In the genomic region with DNA sequence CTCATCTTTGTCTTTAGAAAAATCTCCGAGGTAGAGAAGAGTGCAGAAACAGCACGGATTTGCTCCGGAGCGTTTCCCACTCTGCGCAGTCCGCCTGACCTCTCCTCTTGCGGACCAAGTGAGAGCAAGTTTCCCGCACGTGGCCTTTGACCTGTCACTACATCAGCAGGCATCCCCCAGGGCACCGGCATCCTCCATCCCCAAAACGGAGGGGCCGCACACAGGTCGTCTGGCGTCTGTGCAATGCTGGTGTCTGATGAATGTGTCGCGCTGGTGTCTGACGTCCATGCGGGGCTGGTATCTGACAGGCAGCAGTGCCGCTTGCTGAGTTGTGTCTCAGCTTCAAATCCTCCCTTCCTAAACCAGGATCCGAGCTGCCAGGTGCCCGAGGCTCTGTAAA, we compare ENCODE assay signal across 21 cellular contexts. TPM values are rescaled to one million over a fixed set of nuclear protein-coding genes. Genes with fewer than 3 reads are reported as not detected.
"Had no signal": no experiment of that assay in that cellular context is flagged by ENCODE, and none has a peak within 500 bp of the region (broad histone marks: within the 10 kb centered on the region; RNA-seq: fewer than 3 reads in every experiment).

No MANE protein-coding gene starts in this region.

- H3K9me3 Mint-ChIP-seq: activated CD4-positive, alpha-beta memory T cell treated with anti-CD3 and anti-CD28 coated beads, Interleukin-2, amount 10 ng/mL, durations not matched to agents 7 days and 5 days; activated CD4-positive, alpha-beta T cell treated with anti-CD3 and anti-CD28 coated beads, Interleukin-2, amount 10 ng/mL, durations not matched to agents 7 days and 5 days; activated naive CD4-positive, alpha-beta T cell treated with anti-CD3 and anti-CD28 coated beads, Interleukin-2, amount 10 ng/mL, durations not matched to agents 7 days and 5 days; activated naive CD8-positive, alpha-beta T cell treated with anti-CD3 and anti-CD28 coated beads for 36 hours; activated T-cell treated with anti-CD3 and anti-CD28 coated beads, Interleukin-2, amount 50 U/mL, for 72 hours; activated T-helper 2 cell treated with anti-CD3 and anti-CD28 coated beads, Interferon-gamma antibody, Interleukin-2, Interleukin-4, amounts not matched to agents 10 μg/mL and 5 μg/mL and 100 μg/mL, durations not matched to agents 14 hours and 24 hours and 36 hours; T-helper 1 cell treated with Interleukin-12 subunit alpha and Interleukin-12 subunit beta and Interleukin-4 antibody, amounts not matched to agents 30 μg/mL and 1 μg/mL, for 36 hours had no signal

- H3K4me1 Mint-ChIP-seq: activated CD4-positive, alpha-beta memory T cell treated with anti-CD3 and anti-CD28 coated beads, Interleukin-2, amount 10 ng/mL, durations not matched to agents 7 days and 5 days; activated CD4-positive, alpha-beta T cell treated with anti-CD3 and anti-CD28 coated beads, Interleukin-2, amount 10 ng/mL, durations not matched to agents 7 days and 5 days; activated naive CD4-positive, alpha-beta T cell treated with anti-CD3 and anti-CD28 coated beads, Interleukin-2, amount 10 ng/mL, durations not matched to agents 7 days and 5 days; activated naive CD8-positive, alpha-beta T cell treated with anti-CD3 and anti-CD28 coated beads for 36 hours had no signal

- H3K27me3 Mint-ChIP-seq: activated CD4-positive, alpha-beta T cell treated with anti-CD3 and anti-CD28 coated beads, Interleukin-2, amount 10 ng/mL, durations not matched to agents 7 days and 5 days had no signal

- DNase-seq: activated CD4-positive, alpha-beta memory T cell treated with anti-CD3 and anti-CD28 coated beads, Interleukin-2, amount 10 ng/mL, durations not matched to agents 7 days and 5 days; activated CD4-positive, alpha-beta T cell treated with anti-CD3 and anti-CD28 coated beads for 1 hour; activated CD4-positive, alpha-beta T cell treated with anti-CD3 and anti-CD28 coated beads, Interleukin-2, amount 10 ng/mL, durations not matched to agents 7 days and 5 days; activated CD8-positive, alpha-beta memory T cell treated with anti-CD3 and anti-CD28 coated beads, Interleukin-2, amount 50 U/mL, for 4 hours; activated gamma-delta T cell treated with Interleukin-2 at 50 U/mL for 16 hours; activated naive CD4-positive, alpha-beta T cell treated with anti-CD3 and anti-CD28 coated beads, Interleukin-2, amount 10 ng/mL, durations not matched to agents 7 days and 5 days; activated naive CD8-positive, alpha-beta T cell treated with anti-CD3 and anti-CD28 coated beads for 36 hours; activated T-cell treated with anti-CD3 and anti-CD28 coated beads, Interleukin-2, amount 50 U/mL, for 72 hours; cerebellar nuclear complex; Karpas-422; NCI-H1105 treated with DMSO at 0.1 percent for 48 hours; NCI-H1436 treated with DMSO at 0.1 percent for 48 hours; NCI-H2227 treated with DMSO at 0.1 percent for 48 hours; NCI-H748 treated with DMSO at 0.1 percent for 48 hours; PC-3; SHP77 treated with DMSO at 0.1 percent for 48 hours had no signal

- H3K4me3 Mint-ChIP-seq: activated CD4-positive, alpha-beta memory T cell treated with anti-CD3 and anti-CD28 coated beads, Interleukin-2, amount 10 ng/mL, durations not matched to agents 7 days and 5 days; activated CD4-positive, alpha-beta T cell treated with anti-CD3 and anti-CD28 coated beads, Interleukin-2, amount 10 ng/mL, durations not matched to agents 7 days and 5 days; activated naive CD4-positive, alpha-beta T cell treated with anti-CD3 and anti-CD28 coated beads, Interleukin-2, amount 10 ng/mL, durations not matched to agents 7 days and 5 days; activated naive CD8-positive, alpha-beta T cell treated with anti-CD3 and anti-CD28 coated beads for 36 hours; activated T-cell treated with anti-CD3 and anti-CD28 coated beads, Interleukin-2, amount 50 U/mL, for 72 hours; T-helper 1 cell treated with Interleukin-12 subunit alpha and Interleukin-12 subunit beta and Interleukin-4 antibody, amounts not matched to agents 30 μg/mL and 1 μg/mL, for 36 hours had no signal

- H3K27ac Mint-ChIP-seq: activated CD4-positive, alpha-beta memory T cell treated with anti-CD3 and anti-CD28 coated beads, Interleukin-2, amount 10 ng/mL, durations not matched to agents 7 days and 5 days; activated CD4-positive, alpha-beta T cell treated with anti-CD3 and anti-CD28 coated beads, Interleukin-2, amount 10 ng/mL, durations not matched to agents 7 days and 5 days; activated naive CD4-positive, alpha-beta T cell treated with anti-CD3 and anti-CD28 coated beads, Interleukin-2, amount 10 ng/mL, durations not matched to agents 7 days and 5 days; activated naive CD8-positive, alpha-beta T cell treated with anti-CD3 and anti-CD28 coated beads for 36 hours; activated T-cell treated with anti-CD3 and anti-CD28 coated beads, Interleukin-2, amount 50 U/mL, for 72 hours; activated T-helper 2 cell treated with anti-CD3 and anti-CD28 coated beads, Interferon-gamma antibody, Interleukin-2, Interleukin-4, amounts not matched to agents 10 μg/mL and 5 μg/mL and 100 μg/mL, durations not matched to agents 14 hours and 24 hours and 36 hours; T-helper 1 cell treated with Interleukin-12 subunit alpha and Interleukin-12 subunit beta and Interleukin-4 antibody, amounts not matched to agents 30 μg/mL and 1 μg/mL, for 36 hours had no signal

- ATAC-seq: activated T-cell treated with anti-CD3 and anti-CD28 coated beads, Interleukin-2, amount 50 U/mL, for 72 hours; PC-3 had no signal

- H3K36me3 Mint-ChIP-seq: activated naive CD4-positive, alpha-beta T cell treated with anti-CD3 and anti-CD28 coated beads, Interleukin-2, amount 10 ng/mL, durations not matched to agents 7 days and 5 days; activated naive CD8-positive, alpha-beta T cell treated with anti-CD3 and anti-CD28 coated beads for 36 hours had no signal

RNA-seq across cellular contexts. Expression of a gene that starts 0.7 kb away (rescaled TPM):
- total RNA-seq: activated CD4-positive, alpha-beta memory T cell treated with anti-CD3 and anti-CD28 coated beads, Interleukin-2, amount 10 ng/mL, durations not matched to agents 7 days and 5 days; activated CD4-positive, alpha-beta T cell treated with anti-CD3 and anti-CD28 coated beads, Interleukin-2, amount 10 ng/mL, durations not matched to agents 7 days and 5 days; activated naive CD8-positive, alpha-beta T cell treated with anti-CD3 and anti-CD28 coated beads for 36 hours; activated T-cell treated with anti-CD3 and anti-CD28 coated beads, Interleukin-2, amount 50 U/mL, for 72 hours; activated T-helper 2 cell treated with anti-CD3 and anti-CD28 coated beads, Interferon-gamma antibody, Interleukin-2, Interleukin-4, amounts not matched to agents 10 μg/mL and 5 μg/mL and 100 μg/mL, durations not matched to agents 14 hours and 24 hours and 36 hours; PC-3; SK-MEL-5 had no signal

RNA-seq across cellular contexts. Expression of a gene that starts 14.3 kb away (rescaled TPM):
- total RNA-seq: activated CD4-positive, alpha-beta memory T cell treated with anti-CD3 and anti-CD28 coated beads, Interleukin-2, amount 10 ng/mL, durations not matched to agents 7 days and 5 days; activated CD4-positive, alpha-beta T cell treated with anti-CD3 and anti-CD28 coated beads, Interleukin-2, amount 10 ng/mL, durations not matched to agents 7 days and 5 days; activated naive CD8-positive, alpha-beta T cell treated with anti-CD3 and anti-CD28 coated beads for 36 hours; activated T-cell treated with anti-CD3 and anti-CD28 coated beads, Interleukin-2, amount 50 U/mL, for 72 hours; activated T-helper 2 cell treated with anti-CD3 and anti-CD28 coated beads, Interferon-gamma antibody, Interleukin-2, Interleukin-4, amounts not matched to agents 10 μg/mL and 5 μg/mL and 100 μg/mL, durations not matched to agents 14 hours and 24 hours and 36 hours; cardiac septum; PC-3; SK-MEL-5 had no signal
- polyA plus RNA-seq: adipose tissue had no signal
